Comparison of ENCODE assay signal across 13 cellular contexts in genomic region chr12:124491310-124491709, GRCh38.
"Had no signal": no experiment of that assay in that cellular context is flagged by ENCODE, and none has a peak within 500 bp of the region (broad histone marks: within the 10 kb centered on the region; RNA-seq: fewer than 3 reads in every experiment).

No MANE protein-coding gene starts in this region.

- DNase-seq: activated B cell treated with CpG ODN at 0.5 μM for 24 hours; activated CD4-positive, alpha-beta T cell treated with anti-CD3 and anti-CD28 coated beads, Interleukin-2, amount 10 ng/mL, durations not matched to agents 7 days and 5 days; activated CD8-positive, alpha-beta memory T cell treated with anti-CD3 and anti-CD28 coated beads for 24 hours; activated naive CD4-positive, alpha-beta T cell; esophagus squamous epithelium; immature natural killer cell; stimulated activated CD4-positive, alpha-beta T cell treated with anti-CD3 and anti-CD28 coated beads, Interleukin-2, amount 100 ng/mL, for 48 hours; stimulated activated naive CD4-positive, alpha-beta T cell; SW 1271 had no signal

- H3K4me3 ChIP-seq: colonic mucosa, esophagus squamous epithelium, neural progenitor cell, upper lobe of left lung had no signal

- H3K9me3 ChIP-seq: colonic mucosa, esophagus squamous epithelium, upper lobe of left lung had no signal

- H3K27ac Mint-ChIP-seq: activated B cell treated with CpG ODN at 0.5 μM for 24 hours; activated CD4-positive, alpha-beta T cell treated with anti-CD3 and anti-CD28 coated beads, Interleukin-2, amount 10 ng/mL, durations not matched to agents 7 days and 5 days; activated T-helper 1 cell treated with anti-CD3 and anti-CD28 coated beads, Interleukin-12 subunit alpha, Interleukin-12 subunit beta, Interleukin-2, Interleukin-4 antibody, amounts not matched to agents 30 ng/mL and 10 ng/mL and 1 ng/mL, durations not matched to agents 14 hours and 24 hours and 36 hours; neural progenitor cell had no signal

- H3K27me3 ChIP-seq: colonic mucosa, esophagus squamous epithelium, neural progenitor cell, upper lobe of left lung had no signal

- H3K36me3 ChIP-seq: colonic mucosa, neural progenitor cell had no signal

- H3K4me1 ChIP-seq: colonic mucosa had no signal

- H3K9me3 Mint-ChIP-seq: activated B cell treated with CpG ODN at 0.5 μM for 24 hours; activated CD4-positive, alpha-beta T cell treated with anti-CD3 and anti-CD28 coated beads, Interleukin-2, amount 10 ng/mL, durations not matched to agents 7 days and 5 days; activated T-helper 1 cell treated with anti-CD3 and anti-CD28 coated beads, Interleukin-12 subunit alpha, Interleukin-12 subunit beta, Interleukin-2, Interleukin-4 antibody, amounts not matched to agents 30 ng/mL and 10 ng/mL and 1 ng/mL, durations not matched to agents 14 hours and 24 hours and 36 hours; immature natural killer cell; neural progenitor cell had no signal

- H3K27me3 Mint-ChIP-seq: activated B cell treated with CpG ODN at 0.5 μM for 24 hours; activated CD4-positive, alpha-beta T cell treated with anti-CD3 and anti-CD28 coated beads, Interleukin-2, amount 10 ng/mL, durations not matched to agents 7 days and 5 days had no signal

- H3K4me3 Mint-ChIP-seq: activated B cell treated with CpG ODN at 0.5 μM for 24 hours; activated CD4-positive, alpha-beta T cell treated with anti-CD3 and anti-CD28 coated beads, Interleukin-2, amount 10 ng/mL, durations not matched to agents 7 days and 5 days; activated T-helper 1 cell treated with anti-CD3 and anti-CD28 coated beads, Interleukin-12 subunit alpha, Interleukin-12 subunit beta, Interleukin-2, Interleukin-4 antibody, amounts not matched to agents 30 ng/mL and 10 ng/mL and 1 ng/mL, durations not matched to agents 14 hours and 24 hours and 36 hours; immature natural killer cell; neural progenitor cell had no signal

- H3K27ac ChIP-seq: colonic mucosa, neural progenitor cell had no signal
